In genomic region chr13:90412980-90413379, GRCh38 we compare ENCODE assay signal across 4 cellular contexts.
A peak's percentile ranks its signal among the peaks of the same experiment; 100 is the strongest.
TF ChIP-seq lines count a peak whose summit lies in the region.

No MANE protein-coding gene starts in this region.

TF ChIP-seq in SK-N-SH, 30 proteins besides CTCF, POLR2A, EP300 and RAD21:
- TF ChIP-seq GABPA (IDR thresholded peaks at IDR 0.05; ENCODE audit: low read depth) = no peak
- no peak for TF ChIP-seq CHD2 (IDR thresholded peaks at IDR 0.05; ENCODE audit: low read length, partially characterized antibody)
- TF ChIP-seq ZBTB33 (IDR thresholded peaks at IDR 0.05; ENCODE audit: borderline replicate concordance, low read depth) = no peak
- TF ChIP-seq RCOR1 (IDR thresholded peaks at IDR 0.05; ENCODE audit: low read length) = no peak
- no peak for TF ChIP-seq REST (IDR thresholded peaks at IDR 0.05; ENCODE audit: low read depth, low read length)
- no peak for TF ChIP-seq MAX (IDR thresholded peaks at IDR 0.05; ENCODE audit: low read depth)
- TF ChIP-seq SMC3 (IDR thresholded peaks at IDR 0.05; ENCODE audit: low read depth, low read length) = no peak
- TF ChIP-seq GATA2 (CRISPR knock-in tag; IDR thresholded peaks at IDR 0.05) = no peak

TF ChIP-seq in SK-N-SH treated with all-trans-retinoic acid at 6 μM for 48 hours, 23 proteins besides CTCF, POLR2A, EP300 and RAD21:
- TF ChIP-seq ZNF70 (CRISPR knock-in tag; IDR thresholded peaks at IDR 0.05) (no peak), GLIS3 (CRISPR knock-in tag; IDR thresholded peaks at IDR 0.05) (no peak), RARB (CRISPR knock-in tag; IDR thresholded peaks at IDR 0.05) (no peak)

TF ChIP-seq in IMR-90, 13 proteins besides CTCF, POLR2A, EP300 and RAD21:
- TF ChIP-seq CHD1 (IDR thresholded peaks at IDR 0.05; ENCODE audit: low read depth, low read length) = no peak
- no peak for TF ChIP-seq CEBPB (IDR thresholded peaks at IDR 0.05; ENCODE audit: low read depth, low read length)
- TF ChIP-seq BHLHE40 (IDR thresholded peaks at IDR 0.05; ENCODE audit: low read depth, low read length) = no peak
- TF ChIP-seq MAFK (IDR thresholded peaks at IDR 0.05; ENCODE audit: low read depth, low read length) = no peak
- TF ChIP-seq MXI1 (IDR thresholded peaks at IDR 0.05; ENCODE audit: borderline replicate concordance, low read depth, low read length) = no peak
- no peak for TF ChIP-seq USF2 (IDR thresholded peaks at IDR 0.05; ENCODE audit: low read depth, low read length)
- TF ChIP-seq FOS (IDR thresholded peaks at IDR 0.05; ENCODE audit: low read depth, low read length) = no peak
- no peak for TF ChIP-seq NFE2L2 (IDR thresholded peaks at IDR 0.05; ENCODE audit: low read depth, low read length)
- no peak for TF ChIP-seq SMC3 (IDR thresholded peaks at IDR 0.05; ENCODE audit: low read depth, low read length)

TF ChIP-seq in K562, 482 proteins besides CTCF, POLR2A, EP300 and RAD21 (continues in another document):
- 0 out of 2 replicates have a peak, but pooled peaks have one; percentile 0 for TF ChIP-seq MGA (IDR thresholded peaks at IDR 0.05)
- TF ChIP-seq GTF2E2 (tag; IDR thresholded peaks at IDR 0.05) = no peak
- no peak for TF ChIP-seq RFX7 (CRISPR knock-in tag; IDR thresholded peaks at IDR 0.05)
- no peak for TF ChIP-seq ZNF780A (CRISPR knock-in tag; IDR thresholded peaks at IDR 0.05)
- TF ChIP-seq HNRNPLL (IDR thresholded peaks at IDR 0.05; ENCODE audit: low read depth, low read length, poor library complexity, severe bottlenecking) = no peak
- no peak for TF ChIP-seq RFX1 (IDR thresholded peaks at IDR 0.05)
- TF ChIP-seq GMEB1 (CRISPR knock-in tag; IDR thresholded peaks at IDR 0.05) = no peak
- TF ChIP-seq HIVEP1 (CRISPR knock-in tag; IDR thresholded peaks at IDR 0.05) = no peak
- no peak for TF ChIP-seq CCAR2 (IDR thresholded peaks at IDR 0.05; ENCODE audit: low read depth, low read length)
- peak; percentile 57; the same call in 1 of the 2 replicates for TF ChIP-seq IRF2 (CRISPR knock-in tag; IDR thresholded peaks at IDR 0.05)
- TF ChIP-seq ZNF668 (CRISPR knock-in tag; IDR thresholded peaks at IDR 0.05) = no peak
- peak in 1 of 2 experiments; percentile 87; a peak in 1 of 4 replicates for TF ChIP-seq ZNF639 (CRISPR knock-in tag; conservative IDR thresholded peaks at IDR 0.05 in 1 of 2, IDR thresholded peaks at IDR 0.05 in 1 of 2)
- no peak for TF ChIP-seq SMARCE1 (IDR thresholded peaks at IDR 0.05)
- TF ChIP-seq USF2 (CRISPR knock-in tag; IDR thresholded peaks at IDR 0.05) = 0 out of 2 replicates have a peak, but pooled peaks have one; percentile 9
- no peak for TF ChIP-seq THRA (IDR thresholded peaks at IDR 0.05)
- no peak for TF ChIP-seq HDAC1 (IDR thresholded peaks at IDR 0.05)
- no peak for TF ChIP-seq CSDE1 (IDR thresholded peaks at IDR 0.05)
- TF ChIP-seq MYNN (IDR thresholded peaks at IDR 0.05) = no peak
- 0 out of 2 replicates have a peak, but pooled peaks have one; percentile 57 for TF ChIP-seq MYNN (CRISPR knock-in tag; IDR thresholded peaks at IDR 0.05)
- TF ChIP-seq ZNF407 (IDR thresholded peaks at IDR 0.05; ENCODE audit: low read depth) = no peak
